ENCODE assay signal across 10 cellular contexts in the genomic region with DNA sequence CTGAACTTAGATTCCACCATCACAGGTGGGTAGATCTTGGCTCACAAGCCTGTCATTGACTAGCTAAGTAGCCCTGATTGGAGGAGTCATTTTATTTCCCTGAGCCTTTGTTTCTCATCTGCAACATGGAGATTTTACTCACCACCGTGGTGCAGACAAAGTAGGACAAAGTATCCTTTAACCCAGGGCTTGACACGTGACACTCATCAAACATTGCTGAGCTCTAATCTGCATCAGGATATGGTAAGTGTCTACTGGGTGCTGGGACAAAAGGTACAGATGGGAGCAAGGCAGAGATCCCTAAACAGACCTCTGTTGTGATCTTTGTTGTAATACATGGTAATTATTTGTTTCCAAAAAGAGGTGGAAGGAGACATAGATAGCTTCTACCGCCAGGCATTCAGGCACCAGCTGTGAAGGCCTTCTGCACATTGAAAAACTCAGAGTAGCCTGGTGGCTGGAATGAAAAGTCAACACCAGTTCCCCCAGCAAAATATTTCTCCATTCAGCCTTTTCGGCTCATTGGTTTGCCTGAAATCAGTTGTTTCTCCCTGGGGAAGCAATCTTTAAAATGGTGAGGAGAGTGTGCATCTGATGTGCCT. TPM values are rescaled to one million over a fixed set of nuclear protein-coding genes. Genes with fewer than 3 reads are reported as not detected.
A peak's percentile ranks its signal among the peaks of the same experiment; 100 is the strongest.
DNase-seq lines count a peak whose midpoint lies in the region; ATAC-seq and TF ChIP-seq lines count a peak whose summit lies in the region.
"Had no signal": no experiment of that assay in that cellular context is flagged by ENCODE, and none has a peak within 500 bp of the region (broad histone marks: within the 10 kb centered on the region; RNA-seq: fewer than 3 reads in every experiment).

No MANE protein-coding gene starts in this region.

- peaks cover 43% of the 10 kb centered on the region for H3K36me3 Mint-ChIP-seq in Calu3 (ENCODE audit: insufficient read depth, unreplicated experiment)
- no peaks in the 10 kb centered on the region for H3K36me3 Mint-ChIP-seq in dendritic cell treated with granulocyte-macrophage colony-stimulating factor and Interleukin-4, amounts not matched to agents 40 ng/mL and 50 ng/mL, for 4 days (ENCODE audit: low read depth)
- H3K36me3 Mint-ChIP-seq in neural crest cell (ENCODE audit: low read depth) = no peaks in the 10 kb centered on the region
- H3K36me3 Mint-ChIP-seq in activated naive CD4-positive, alpha-beta T cell treated with anti-CD3 and anti-CD28 coated beads for 36 hours (ENCODE audit: low read depth) = no peaks in the 10 kb centered on the region

- H3K4me3 Mint-ChIP-seq in Calu3 (ENCODE audit: low read depth, unreplicated experiment) (peak overlapping the region; percentile 38), neural crest cell (no peak overlapping the region)
- H3K4me3 Mint-ChIP-seq in dendritic cell treated with granulocyte-macrophage colony-stimulating factor and Interleukin-4, amounts not matched to agents 40 ng/mL and 50 ng/mL, for 4 days = no peak overlapping the region
- no peak overlapping the region for H3K4me3 Mint-ChIP-seq in activated naive CD4-positive, alpha-beta T cell treated with anti-CD3 and anti-CD28 coated beads for 36 hours

- peaks cover 89% of the 10 kb centered on the region for H3K4me1 Mint-ChIP-seq in Calu3 (ENCODE audit: low read depth, unreplicated experiment)
- peaks cover 60% of the 10 kb centered on the region for H3K4me1 Mint-ChIP-seq in dendritic cell treated with granulocyte-macrophage colony-stimulating factor and Interleukin-4, amounts not matched to agents 40 ng/mL and 50 ng/mL, for 4 days (ENCODE audit: low read depth)
- peaks cover 32% of the 10 kb centered on the region for H3K4me1 Mint-ChIP-seq in neural crest cell
- peaks cover 29% of the 10 kb centered on the region for H3K4me1 Mint-ChIP-seq in activated naive CD4-positive, alpha-beta T cell treated with anti-CD3 and anti-CD28 coated beads for 36 hours (ENCODE audit: low read depth)

- CTCF ChIA-PET in Calu3 (lab: Charles Lee) = interaction anchor here (0.8 to 1.3 kb wide), 3 partner anchors 19 to 72 kb away, joined by 3 to 5 read pairs (median 3); a partner anchor contains a TSS
- CTCF ChIA-PET in activated naive CD4-positive, alpha-beta T cell treated with anti-CD3 and anti-CD28 coated beads for 36 hours (lab: Charles Lee) = interaction anchor here (1.0 kb wide), 1 partner anchor 125 kb away, joined by 3 read pairs; no protein-coding TSS in a partner anchor

- no TSS peak for BruUV-seq in Calu3 (replicated peaks; lab: Mats Ljungman, UMichigan)

- H3K9me3 Mint-ChIP-seq in Calu3 (ENCODE audit: low read depth, unreplicated experiment) = peaks cover 2% of the 10 kb centered on the region
- H3K9me3 Mint-ChIP-seq in dendritic cell treated with granulocyte-macrophage colony-stimulating factor and Interleukin-4, amounts not matched to agents 40 ng/mL and 50 ng/mL, for 4 days = no peaks in the 10 kb centered on the region
- no peaks in the 10 kb centered on the region for H3K9me3 Mint-ChIP-seq in neural crest cell
- H3K9me3 Mint-ChIP-seq in activated naive CD4-positive, alpha-beta T cell treated with anti-CD3 and anti-CD28 coated beads for 36 hours = no peaks in the 10 kb centered on the region
- H3K9me3 Mint-ChIP-seq: naive thymus-derived CD4-positive, alpha-beta T cell had no signal

- peak overlapping the region; percentile 99 for H3K27ac Mint-ChIP-seq in Calu3 (ENCODE audit: unreplicated experiment)
- peak overlapping the region; percentile 36 for H3K27ac Mint-ChIP-seq in dendritic cell treated with granulocyte-macrophage colony-stimulating factor and Interleukin-4, amounts not matched to agents 40 ng/mL and 50 ng/mL, for 4 days
- H3K27ac Mint-ChIP-seq in neural crest cell (ENCODE audit: unreplicated experiment) = peak overlapping the region; percentile 23
- no peak overlapping the region for H3K27ac Mint-ChIP-seq in activated naive CD4-positive, alpha-beta T cell treated with anti-CD3 and anti-CD28 coated beads for 36 hours

- no peak for TF ChIP-seq CTCF in Calu3 (IDR thresholded peaks at IDR 0.05; ENCODE audit: unreplicated experiment)
- TF ChIP-seq CTCF in neural crest cell (conservative IDR thresholded peaks at IDR 0.05) = peak; percentile 22

- intact Hi-C loops in Calu3 (cut with micrococcal nuclease; ENCODE audit: unreplicated experiment) = loop anchor here (2.0 kb wide), 1 partner anchor 19 kb away; a partner anchor contains a TSS
- intact Hi-C loops in dendritic cell treated with granulocyte-macrophage colony-stimulating factor and Interleukin-4, amounts not matched to agents 40 ng/mL and 50 ng/mL, for 4 days (cut with micrococcal nuclease) = no loop called here
- intact Hi-C loops in activated naive CD4-positive, alpha-beta T cell treated with anti-CD3 and anti-CD28 coated beads for 36 hours (cut with micrococcal nuclease) = loop anchor here (2.0 kb wide), 1 partner anchor 17 kb away; no protein-coding TSS in a partner anchor

- ATAC-seq in GM19455 (IDR thresholded peaks at IDR 0.05; ENCODE audit: unreplicated experiment) = no peak
- ATAC-seq: naive thymus-derived CD4-positive, alpha-beta T cell had no signal

- DNase-seq in Calu3 (no peak), NCI-H1694 treated with DMSO at 0.1 percent for 48 hours (lab: John Stamatoyannopoulos, UW) (peak; percentile 47), neural crest cell (ENCODE audit: low read depth, low spot score) (no peak), T1000 (lab: John Stamatoyannopoulos, UW) (no peak)
- DNase-seq in activated naive CD4-positive, alpha-beta T cell treated with anti-CD3 and anti-CD28 coated beads for 36 hours = no peak
- DNase-seq: naive thymus-derived CD4-positive, alpha-beta T cell; NCI-H1930; T-helper 9 cell had no signal

- H3K27me3 Mint-ChIP-seq in Calu3 (ENCODE audit: unreplicated experiment) (no peaks in the 10 kb centered on the region), neural crest cell (ENCODE audit: low read depth) (no peaks in the 10 kb centered on the region)
- no peaks in the 10 kb centered on the region for H3K27me3 Mint-ChIP-seq in dendritic cell treated with granulocyte-macrophage colony-stimulating factor and Interleukin-4, amounts not matched to agents 40 ng/mL and 50 ng/mL, for 4 days
- H3K27me3 Mint-ChIP-seq in activated naive CD4-positive, alpha-beta T cell treated with anti-CD3 and anti-CD28 coated beads for 36 hours (ENCODE audit: low read depth) = no peaks in the 10 kb centered on the region
- H3K27me3 Mint-ChIP-seq: naive thymus-derived CD4-positive, alpha-beta T cell had no signal

RNA-seq across cellular contexts. Expression of a gene that starts 18.3 kb away (rescaled TPM):
- total RNA-seq in Calu3 (2022) (191 and 202 TPM in 2 replicates), neural crest cell (1.0 and 1.1 TPM in 2 replicates)
- total RNA-seq in activated naive CD4-positive, alpha-beta T cell treated with anti-CD3 and anti-CD28 coated beads for 36 hours = 10 to 100 TPM; 48.7 to 54.6 TPM

Comparison
In these comparisons a context has a peak if more than half of its experiments do, and no peak if none do; other contexts are left out.
1. RNA of a gene that starts 18.3 kb away (total RNA-seq): 191 to 202 TPM in Calu3 and 48.7 to 54.6 TPM in activated naive CD4-positive, alpha-beta T cell treated with anti-CD3 and anti-CD28 coated beads for 36 hours; 1.0 to 1.1 TPM in neural crest cell; every median in the first group is over 10 times any median in the second.